ENCODE assay signal across 20 cellular contexts in the genomic region with DNA sequence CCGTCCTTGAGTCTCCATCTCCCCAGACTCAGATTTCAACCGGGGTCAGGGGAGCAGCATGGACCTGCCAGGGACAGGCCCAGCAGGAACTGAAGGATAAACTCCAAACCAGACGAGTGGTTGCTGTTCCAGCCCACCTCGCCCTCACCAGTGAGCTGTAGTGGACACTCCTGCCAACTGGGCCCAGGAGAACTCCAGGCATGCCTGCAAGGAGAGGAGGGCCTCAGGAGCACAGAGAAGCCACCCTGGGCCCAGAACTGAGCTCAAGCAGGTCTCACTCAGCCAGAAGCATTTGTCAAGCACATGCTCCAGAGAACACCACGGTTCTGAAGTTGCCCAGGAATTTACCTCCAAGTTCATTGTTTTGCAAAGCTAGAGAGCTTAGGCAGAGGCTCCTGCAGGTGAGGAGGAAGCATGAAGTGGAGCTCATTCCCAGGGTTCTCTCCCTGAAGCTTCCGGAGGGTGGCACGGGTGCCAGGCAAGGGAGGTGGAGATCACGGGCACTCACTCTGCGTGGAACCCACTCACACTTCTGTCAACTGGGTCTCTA.
DNase-seq lines count a peak whose midpoint lies in the region; ATAC-seq and TF ChIP-seq lines count a peak whose summit lies in the region.
"Had no signal": no experiment of that assay in that cellular context is flagged by ENCODE, and none has a peak within 500 bp of the region (broad histone marks: within the 10 kb centered on the region; RNA-seq: fewer than 3 reads in every experiment).

No MANE protein-coding gene starts in this region.

- no peaks in the 10 kb centered on the region for H4K20me1 ChIP-seq in H9 (ENCODE audit: control insufficient read depth, insufficient read depth, insufficient read length)

- no peaks in the 10 kb centered on the region for H3K23me2 ChIP-seq in H9 (ENCODE audit: insufficient read length, low read depth, low read length, poor library complexity, severe bottlenecking)

- H3K79me1 ChIP-seq in H9 (ENCODE audit: insufficient read depth, low read depth, low read length, poor library complexity, severe bottlenecking) = no peaks in the 10 kb centered on the region

- H3K27ac ChIP-seq in H9 (ENCODE audit: insufficient read length, low read depth, low read length) = no peak overlapping the region
- no peak overlapping the region for H3K27ac ChIP-seq in upper lobe of right lung
- H3K27ac ChIP-seq in CD4-positive, alpha-beta memory T cell (ENCODE audit: low read depth, low read length) = no peak overlapping the region

- no peak overlapping the region for H4K5ac ChIP-seq in H9 (ENCODE audit: insufficient read length, low read depth, low read length)

- H3K27me3 Mint-ChIP-seq in H9 (ENCODE audit: low read depth) (peaks cover 5% of the 10 kb centered on the region), chondrocyte (ENCODE audit: low read depth) (peaks cover 29% of the 10 kb centered on the region), neural crest cell (ENCODE audit: low read depth) (peaks cover 9% of the 10 kb centered on the region)
- H3K27me3 Mint-ChIP-seq in CD4-positive, alpha-beta memory T cell = peaks cover 11 to 14% of the 10 kb centered on the region in 2 donors

- H3K9me3 ChIP-seq in H9 (ENCODE audit: control insufficient read depth, low read depth, low read length) (no peaks in the 10 kb centered on the region), upper lobe of right lung (no peaks in the 10 kb centered on the region)
- no peaks in the 10 kb centered on the region for H3K9me3 ChIP-seq in CD4-positive, alpha-beta memory T cell (ENCODE audit: control insufficient read depth in 1 of 2, low read length in 2 of 2)
- H3K9me3 ChIP-seq: Caco-2 had no signal

- ATAC-seq in upper lobe of right lung (no peak), HG02623 (IDR thresholded peaks at IDR 0.05; ENCODE audit: unreplicated experiment) (no peak)
- ATAC-seq: PC-3 had no signal

- TF ChIP-seq CTCF in H9 (conservative IDR thresholded peaks at IDR 0.05) (no peak), chondrocyte (IDR thresholded peaks at IDR 0.05) (no peak), neural crest cell (conservative IDR thresholded peaks at IDR 0.05) (no peak), upper lobe of right lung (IDR thresholded peaks at IDR 0.05) (no peak)

- no peak overlapping the region for H2BK15ac ChIP-seq in H9 (ENCODE audit: low read depth, low read length)

- H4K91ac ChIP-seq in H9 (ENCODE audit: insufficient read length, low read depth, low read length) = no peak overlapping the region

- H3K36me3 ChIP-seq in upper lobe of right lung = no peaks in the 10 kb centered on the region
- H3K36me3 ChIP-seq in CD4-positive, alpha-beta memory T cell (ENCODE audit: insufficient read depth, low read length) = no peaks in the 10 kb centered on the region

- H3K9ac ChIP-seq in H9 (ENCODE audit: extremely low read depth, insufficient read length, low read length) = no peak overlapping the region

- H3K4me3 Mint-ChIP-seq in H9 (no peak overlapping the region), chondrocyte (ENCODE audit: unreplicated experiment) (no peak overlapping the region), neural crest cell (no peak overlapping the region)
- no peak overlapping the region for H3K4me3 Mint-ChIP-seq in CD4-positive, alpha-beta memory T cell
- H3K4me3 Mint-ChIP-seq: CD4-positive, CD25-positive, alpha-beta regulatory T cell; HFFc6 had no signal

- no peak overlapping the region for H2BK20ac ChIP-seq in H9 (ENCODE audit: low read depth, low read length, poor library complexity, severe bottlenecking)

- no peaks in the 10 kb centered on the region for H3K79me2 ChIP-seq in H9 (ENCODE audit: insufficient read depth, low read length)

- H3T11ph ChIP-seq in H9 (ENCODE audit: low read length) = no peak overlapping the region

- H3K14ac ChIP-seq in H9 (ENCODE audit: insufficient read depth, low read length) = no peak overlapping the region

- no CpG with 5 or more reads among the region's 9 CpGs for WGBS in H9 (ENCODE audit: extremely low coverage, insufficient read length, low lambda C conversion rate)

- no peak overlapping the region for H2AFZ ChIP-seq in H9 (ENCODE audit: low read length)

- no peak overlapping the region for H3K4me3 ChIP-seq in upper lobe of right lung
- no peak overlapping the region for H3K4me3 ChIP-seq in CD4-positive, alpha-beta memory T cell (ENCODE audit: low read length in 2 of 2)

- H2BK5ac ChIP-seq in H9 (ENCODE audit: insufficient read length, low read length) = no peak overlapping the region

- no peak overlapping the region for H3K56ac ChIP-seq in H9 (ENCODE audit: insufficient read length, low read depth, low read length)

- H3K4me1 ChIP-seq in H9 (ENCODE audit: insufficient read depth, low read length) (peaks cover 4% of the 10 kb centered on the region; the same call in 1 of the 2 replicates), upper lobe of right lung (no peaks in the 10 kb centered on the region)
- H3K4me1 ChIP-seq in CD4-positive, alpha-beta memory T cell (ENCODE audit: insufficient read depth, low read length) = no peaks in the 10 kb centered on the region
- H3K4me1 ChIP-seq: Caco-2 had no signal

- POLR2A ChIA-PET in CD4-positive, alpha-beta memory T cell (lab: Charles Lee; ENCODE audit: partially characterized antibody) = no interaction called here

- no peak overlapping the region for H2BK12ac ChIP-seq in H9 (ENCODE audit: insufficient read length, low read depth, low read length)

- CTCF ChIA-PET in CD4-positive, alpha-beta memory T cell (lab: Charles Lee; ENCODE audit: partially characterized antibody) = no interaction called here

- H3K27me3 ChIP-seq in H9 (ENCODE audit: insufficient read depth, low read length) (no peaks in the 10 kb centered on the region), upper lobe of right lung (peaks cover 5% of the 10 kb centered on the region)
- H3K27me3 ChIP-seq in CD4-positive, alpha-beta memory T cell (ENCODE audit: insufficient read depth, low read length) = no peaks in the 10 kb centered on the region

- H3K4me2 ChIP-seq in H9 (ENCODE audit: insufficient read depth, insufficient read length, low read length) = no peak overlapping the region

- H3K27ac Mint-ChIP-seq in H9 = peak overlapping the region in 1 of 3 experiments; percentile 33; a peak in 1 of 7 replicates
- no peak overlapping the region for H3K27ac Mint-ChIP-seq in chondrocyte (ENCODE audit: unreplicated experiment)
- H3K27ac Mint-ChIP-seq in neural crest cell (ENCODE audit: unreplicated experiment) = peak overlapping the region; percentile 50
- H3K27ac Mint-ChIP-seq in CD4-positive, alpha-beta memory T cell = no peak overlapping the region
- H3K27ac Mint-ChIP-seq: CD4-positive, CD25-positive, alpha-beta regulatory T cell; HFFc6 had no signal

- H3K9me3 Mint-ChIP-seq in H9 (no peaks in the 10 kb centered on the region), chondrocyte (ENCODE audit: low read depth) (no peaks in the 10 kb centered on the region), neural crest cell (no peaks in the 10 kb centered on the region)
- H3K9me3 Mint-ChIP-seq in CD4-positive, alpha-beta memory T cell = no peaks in the 10 kb centered on the region
- H3K9me3 Mint-ChIP-seq: CD4-positive, CD25-positive, alpha-beta regulatory T cell; HFFc6 had no signal

- no peaks in the 10 kb centered on the region; a peak in 1 of 7 replicates for H3K36me3 Mint-ChIP-seq in H9 (ENCODE audit: insufficient read depth in 1 of 3, low read depth in 3 of 3)
- no peaks in the 10 kb centered on the region for H3K36me3 Mint-ChIP-seq in chondrocyte (ENCODE audit: low read depth)
- no peaks in the 10 kb centered on the region for H3K36me3 Mint-ChIP-seq in neural crest cell (ENCODE audit: low read depth)
- H3K36me3 Mint-ChIP-seq in CD4-positive, alpha-beta memory T cell = no peaks in the 10 kb centered on the region
- H3K36me3 Mint-ChIP-seq: CD4-positive, CD25-positive, alpha-beta regulatory T cell had no signal

- intact Hi-C loops in upper lobe of right lung (cut with DNase I) = no loop called here
- intact Hi-C loops in CD4-positive, alpha-beta memory T cell (cut with micrococcal nuclease) = no loop called here

- DNase-seq in H9 = peak; percentile 45
- DNase-seq in chondrocyte (ENCODE audit: low spot score) = peak; percentile 59
- no peak for DNase-seq in neural crest cell (ENCODE audit: low read depth, low spot score)
- peak; percentile 34 for DNase-seq in upper lobe of right lung
- DNase-seq in CD4-positive, alpha-beta memory T cell = no peak
- DNase-seq in amniotic stem cell (lab: John Stamatoyannopoulos, UW) = no peak
- DNase-seq: Caco-2; CD4-positive, CD25-positive, alpha-beta regulatory T cell; DND-41; HFFc6; KG1; NCI-H1092; NCI-H1436; NCI-H187 treated with DMSO at 0.1 percent for 48 hours; NCI-H2107; NCI-H446 treated with DMSO at 0.1 percent for 48 hours; NCI-H526 treated with DMSO at 0.1 percent for 48 hours; PC-3; Right ventricle myocardium superior had no signal

- no peak overlapping the region for H3K18ac ChIP-seq in H9 (ENCODE audit: insufficient read length, low read depth, low read length)

- no peak overlapping the region for H4K8ac ChIP-seq in H9 (replicated peaks; ENCODE audit: insufficient read length, low read depth, low read length)

- H2BK120ac ChIP-seq in H9 (ENCODE audit: low read depth, low read length, poor library complexity, severe bottlenecking) = no peak overlapping the region

- H3K4me1 Mint-ChIP-seq in H9 = peaks cover 14 to 26% of the 10 kb centered on the region in 2 experiments
- no peaks in the 10 kb centered on the region for H3K4me1 Mint-ChIP-seq in chondrocyte (ENCODE audit: low read depth)
- peaks cover 28% of the 10 kb centered on the region for H3K4me1 Mint-ChIP-seq in neural crest cell
- no peaks in the 10 kb centered on the region for H3K4me1 Mint-ChIP-seq in CD4-positive, alpha-beta memory T cell
- H3K4me1 Mint-ChIP-seq: CD4-positive, CD25-positive, alpha-beta regulatory T cell had no signal

- no peak overlapping the region for H2AK5ac ChIP-seq in H9 (ENCODE audit: insufficient read length, low read length)

- H3K23ac ChIP-seq in H9 (ENCODE audit: insufficient read length, low read depth, low read length) = no peak overlapping the region

- H3K4ac ChIP-seq in H9 (ENCODE audit: low read depth, low read length) = no peak overlapping the region

Comparison
In these comparisons a context has a peak if more than half of its experiments do, and no peak if none do; other contexts are left out.
1. DNase-seq: peak in H9 (single experiment), chondrocyte (single experiment) and upper lobe of right lung (single experiment); none in neural crest cell (single experiment), CD4-positive, alpha-beta memory T cell (0 of 5) and amniotic stem cell (single experiment).